ENCODE assay signal across 8 cellular contexts in the genomic region with DNA sequence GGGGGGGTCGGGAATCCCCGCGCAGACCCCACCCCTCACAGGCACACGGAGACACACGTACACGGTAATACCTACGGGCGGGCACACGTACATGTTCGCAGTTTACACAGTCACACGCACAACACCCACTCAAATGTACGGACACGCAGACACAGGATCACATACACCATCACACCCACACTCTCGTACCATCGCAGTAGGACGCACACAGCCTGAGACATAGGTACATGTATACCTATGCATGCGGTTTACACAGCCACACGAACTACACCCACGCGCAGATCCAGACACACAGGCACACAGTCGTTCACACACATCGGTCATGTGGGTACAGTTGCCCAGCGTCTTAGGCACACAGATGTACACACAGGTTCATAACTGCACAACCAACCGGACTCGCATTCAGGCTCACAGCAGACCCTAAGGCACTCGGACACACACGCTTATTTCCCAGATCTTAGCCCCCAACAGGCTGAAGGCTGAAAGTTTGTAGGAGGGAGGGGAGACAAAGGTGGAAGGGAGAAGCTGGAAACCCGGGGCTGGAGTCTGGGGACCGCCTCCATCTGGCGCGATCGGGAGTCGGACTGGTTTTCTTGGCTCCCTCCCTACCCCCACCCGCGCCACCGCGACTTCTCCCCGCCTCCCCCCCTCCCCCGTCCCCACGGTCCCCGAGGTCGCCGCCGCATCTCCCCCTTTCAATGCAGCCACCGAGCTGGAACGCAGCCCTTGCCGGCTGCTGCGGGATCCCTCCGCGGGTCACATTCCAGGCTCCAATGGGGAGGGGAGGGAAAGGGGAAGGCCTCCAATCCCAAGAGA. TPM values are rescaled to one million over a fixed set of nuclear protein-coding genes. Genes with fewer than 3 reads are reported as not detected.
DNase-seq lines count a peak whose midpoint lies in the region; ATAC-seq and TF ChIP-seq lines count a peak whose summit lies in the region.

No MANE protein-coding gene starts in this region.

- no peaks in the 10 kb centered on the region for H3K9me3 Mint-ChIP-seq in WTC11

- no TSS peak for BruUV-seq in A673 (replicated peaks; lab: Mats Ljungman, UMichigan)

- H3K27ac Mint-ChIP-seq in WTC11, result peak overlapping the region; percentile 92

- peak overlapping the region in 1 of 2 experiments; percentile 61 for H3K14ac ChIP-seq in mesenchymal stem cell (ENCODE audit: low read length in 2 of 2)

- peak overlapping the region; percentile 90 for H2AK5ac ChIP-seq in mesenchymal stem cell (ENCODE audit: low read length, severe bottlenecking)

- H3K4me1 ChIP-seq in A673 (ENCODE audit: insufficient read depth, low read length, poor library complexity, severe bottlenecking) (peaks cover 4% of the 10 kb centered on the region), mesenchymal stem cell (ENCODE audit: control insufficient read depth, insufficient read depth, low read depth, low read length) (peaks cover 29% of the 10 kb centered on the region)

- peaks cover 27% of the 10 kb centered on the region for H3K79me1 ChIP-seq in mesenchymal stem cell (replicated peaks; ENCODE audit: low read length, poor library complexity, severe bottlenecking)

- no peaks in the 10 kb centered on the region for H3K27me3 Mint-ChIP-seq in WTC11 (ENCODE audit: low read depth)

- peak overlapping the region; percentile 80 for H3K4me2 ChIP-seq in mesenchymal stem cell (ENCODE audit: low read length, poor library complexity, severe bottlenecking)

- H3K9me3 ChIP-seq in A673 (ENCODE audit: low read depth, low read length, poor library complexity, severe bottlenecking), result no peaks in the 10 kb centered on the region
- H3K9me3 ChIP-seq in mesenchymal stem cell (ENCODE audit: control insufficient read depth, low read length), result no peaks in the 10 kb centered on the region

- H3K27ac ChIP-seq in A673 (ENCODE audit: low read depth, low read length, poor library complexity, severe bottlenecking) (no peak overlapping the region), dorsolateral prefrontal cortex (peak overlapping the region in 52 of 59 donors; percentile 12 to 91 (median 70)), mesenchymal stem cell (ENCODE audit: low read length, poor library complexity, severe bottlenecking) (peak overlapping the region; percentile 48)

- under 1% methylated on average over 35 of the region's 50 CpGs for WGBS in mesenchymal stem cell

- POLR2A ChIA-PET in A673 (lab: Charles Lee; ENCODE audit: low non-redundant PET), result no interaction called here
- POLR2A ChIA-PET in WTC11 (lab: Charles Lee), result interaction anchor here (0.6 to 2.7 kb wide), 12 partner anchors 12 to 360 kb away, joined by 3 to 19 read pairs (median 4); partner anchors contain the start of genes BSDC1 and RBBP4

- H3K4me1 Mint-ChIP-seq in WTC11, result peaks cover 50% of the 10 kb centered on the region

- no peak overlapping the region for H2BK15ac ChIP-seq in mesenchymal stem cell (ENCODE audit: low read depth, poor library complexity, severe bottlenecking)

- H3K23ac ChIP-seq in mesenchymal stem cell (ENCODE audit: low read length in 2 of 2), result peak overlapping the region in 1 of 2 experiments; percentile 96

- ATAC-seq in HG02642 (IDR thresholded peaks at IDR 0.05; ENCODE audit: poor library complexity, unreplicated experiment) (peak; percentile 24), WTC11 (peak; percentile 15), HG02870 (IDR thresholded peaks at IDR 0.05; ENCODE audit: unreplicated experiment) (no peak), GM18861 (IDR thresholded peaks at IDR 0.05; ENCODE audit: unreplicated experiment) (no peak)

- H3K9ac ChIP-seq in mesenchymal stem cell (ENCODE audit: low read length), result peak overlapping the region; percentile 83

- TF ChIP-seq CTCF in A673 (conservative IDR thresholded peaks at IDR 0.05; ENCODE audit: low read depth, low read length), result no peak
- TF ChIP-seq CTCF in WTC11 (IDR thresholded peaks at IDR 0.05), result no peak
- no peak for TF ChIP-seq CTCF in dorsolateral prefrontal cortex (IDR thresholded peaks at IDR 0.05 in 54 of 56, conservative IDR thresholded peaks at IDR 0.05 in 2 of 56; ENCODE audit: low read depth in 1 of 56, partially characterized antibody in 56 of 56)

- intact Hi-C loops in A673 (cut with micrococcal nuclease; ENCODE audit: unreplicated experiment), result no loop called here
- intact Hi-C loops in dorsolateral prefrontal cortex (cut with DNase I), result no loop called here

- H4K91ac ChIP-seq in mesenchymal stem cell (ENCODE audit: low read length), result peak overlapping the region; percentile 52

- H4K8ac ChIP-seq in mesenchymal stem cell (ENCODE audit: low read length), result no peak overlapping the region

- peak overlapping the region; percentile 92 for H3K4me3 Mint-ChIP-seq in WTC11

- CTCF ChIA-PET in A673 (lab: Charles Lee), result interaction anchor here (0.8 kb wide), 1 partner anchor 19 kb away, joined by 8 read pairs; no protein-coding TSS in a partner anchor
- CTCF ChIA-PET in WTC11 (lab: Charles Lee), result interaction anchor here (0.6 to 7.1 kb wide), 19 partner anchors 10 to 814 kb away, joined by 3 to 89 read pairs (median 5); partner anchors contain the start of genes HPCA and RBBP4

- H3K36me3 Mint-ChIP-seq in WTC11, result no peaks in the 10 kb centered on the region

- peak overlapping the region; percentile 59 to 69 for H3K18ac ChIP-seq in mesenchymal stem cell (ENCODE audit: low read depth in 1 of 2, low read length in 2 of 2)

- DNase-seq in A673 (ENCODE audit: low spot score) (peak; percentile 32), WTC11 (ENCODE audit: low spot score) (peak; percentile 82), dorsolateral prefrontal cortex (peak in 6 of 10 donors; percentile 39 to 57 (median 48)), mesenchymal stem cell (peak; percentile 46)
- peak in 5 of 6 experiments; percentile 35 to 70 (median 42) for DNase-seq in stimulated activated naive CD4-positive, alpha-beta T cell (lab: John Stamatoyannopoulos, UW)

- H3K4me3 ChIP-seq in A673 (ENCODE audit: low read depth, low read length, poor library complexity, severe bottlenecking) (peak overlapping the region; percentile 59), dorsolateral prefrontal cortex (peak overlapping the region; percentile 52 to 86 (median 72)), mesenchymal stem cell (ENCODE audit: insufficient read depth in 1 of 2, low read depth in 1 of 2, low read length in 2 of 2) (peak overlapping the region; percentile 73 to 92)

- no peak overlapping the region for H3K4ac ChIP-seq in mesenchymal stem cell (ENCODE audit: low read depth in 1 of 2, low read length in 2 of 2)

- no peaks in the 10 kb centered on the region for H3K36me3 ChIP-seq in A673 (ENCODE audit: insufficient read depth, low read length, poor library complexity, severe bottlenecking)
- H3K36me3 ChIP-seq in mesenchymal stem cell (ENCODE audit: control insufficient read depth in 1 of 2, insufficient read depth in 2 of 2, low read depth in 1 of 2, low read length in 2 of 2), result peaks cover 0 to 13% of the 10 kb centered on the region in 2 experiments

- no peak overlapping the region for H2BK120ac ChIP-seq in mesenchymal stem cell (ENCODE audit: low read depth, low read length)

- peak overlapping the region; percentile 40 for H2BK5ac ChIP-seq in mesenchymal stem cell (ENCODE audit: low read depth, low read length, poor library complexity, severe bottlenecking)

- H3K27me3 ChIP-seq in A673 (replicated peaks; ENCODE audit: insufficient read depth, low read depth, low read length, poor library complexity) (no peaks in the 10 kb centered on the region), dorsolateral prefrontal cortex (no peaks in the 10 kb centered on the region), mesenchymal stem cell (ENCODE audit: control insufficient read depth in 1 of 2, insufficient read depth in 1 of 2, low read length in 2 of 2) (no peaks in the 10 kb centered on the region)

- peak overlapping the region; percentile 11 for H2AFZ ChIP-seq in mesenchymal stem cell (ENCODE audit: low read depth, low read length)

- peak overlapping the region; percentile 17 to 22 for H2BK12ac ChIP-seq in mesenchymal stem cell (ENCODE audit: low read length in 2 of 2)

TF ChIP-seq in WTC11, 78 proteins besides CTCF, POLR2A, EP300 and RAD21 (continues in another document):
- TF ChIP-seq NR3C1 (CRISPR knock-in tag; conservative IDR thresholded peaks at IDR 0.05; ENCODE audit: low read depth), result no peak
- TF ChIP-seq, protein P1, sequence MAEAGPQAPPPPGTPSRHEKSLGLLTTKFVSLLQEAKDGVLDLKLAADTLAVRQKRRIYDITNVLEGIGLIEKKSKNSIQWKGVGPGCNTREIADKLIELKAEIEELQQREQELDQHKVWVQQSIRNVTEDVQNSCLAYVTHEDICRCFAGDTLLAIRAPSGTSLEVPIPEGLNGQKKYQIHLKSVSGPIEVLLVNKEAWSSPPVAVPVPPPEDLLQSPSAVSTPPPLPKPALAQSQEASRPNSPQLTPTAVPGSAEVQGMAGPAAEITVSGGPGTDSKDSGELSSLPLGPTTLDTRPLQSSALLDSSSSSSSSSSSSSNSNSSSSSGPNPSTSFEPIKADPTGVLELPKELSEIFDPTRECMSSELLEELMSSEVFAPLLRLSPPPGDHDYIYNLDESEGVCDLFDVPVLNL (CRISPR knock-in tag; IDR thresholded peaks at IDR 0.05; ENCODE audit: borderline replicate concordance, low read depth), result 0 out of 2 replicates have a peak, but pooled peaks have one; percentile 24
- TF ChIP-seq PRRX2 (CRISPR knock-in tag; IDR thresholded peaks at IDR 0.05), result no peak
- TF ChIP-seq ESRRA (CRISPR knock-in tag; IDR thresholded peaks at IDR 0.05; ENCODE audit: borderline replicate concordance), result peak; percentile 36; the same call in 1 of the 2 replicates

RNA-seq across cellular contexts. Expression of gene SYNC, which starts 51.9 kb away (rescaled TPM):
- 0.71 TPM in 1 of 2 replicates, not detected in the other for total RNA-seq in A673 (2021)
- 0.09 to 0.21 TPM (median 0.11 TPM) in 3 replicates for total RNA-seq in WTC11 (2021)
- 1 to 10 TPM; 2.0 to 9.9 (median 5.5) TPM for total RNA-seq in dorsolateral prefrontal cortex
- 25.2 TPM for polyA plus RNA-seq in mesenchymal stem cell (2013, experiment 1 of 2)
- polyA plus RNA-seq in mesenchymal stem cell (2013, experiment 2 of 2), result 25.1 TPM

Comparison
In these comparisons a context has a peak if more than half of its experiments do, and no peak if none do; other contexts are left out.
1. DNase-seq: peak in every context shown above with its lines; median percentile 82 in WTC11; 48 in dorsolateral prefrontal cortex; 46 in mesenchymal stem cell; 42 in stimulated activated naive CD4-positive, alpha-beta T cell; 32 in A673.
2. ATAC-seq: peak in HG02642 (single experiment) and WTC11 (single experiment); none in HG02870 (single experiment) and GM18861 (single experiment).
3. Peak in every context shown above with its lines, with median percentiles within 50 percentile points of each other: H3K4me3 ChIP-seq.